18 cellular contexts compared by ENCODE assay signal in the genomic region with DNA sequence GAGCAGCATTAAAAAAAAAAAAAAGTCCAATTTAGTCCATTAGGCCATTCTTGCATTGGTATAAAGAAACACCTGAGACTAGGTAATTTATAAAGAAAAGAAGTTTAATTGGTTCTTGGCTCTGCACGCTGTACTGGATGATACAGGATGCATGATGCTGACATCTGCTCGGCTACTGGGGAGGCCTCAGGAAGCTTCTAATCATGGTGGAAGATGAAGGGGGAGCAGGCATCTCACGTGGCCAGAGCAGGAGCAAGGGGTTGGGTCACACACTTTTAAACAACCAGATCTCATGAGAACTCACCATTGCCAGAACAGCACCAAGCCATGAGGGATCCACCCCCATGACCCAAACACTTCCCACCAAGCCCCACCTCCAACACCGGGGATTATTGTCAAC.
"Had no signal": no experiment of that assay in that cellular context is flagged by ENCODE, and none has a peak within 500 bp of the region (broad histone marks: within the 10 kb centered on the region; RNA-seq: fewer than 3 reads in every experiment).

No MANE protein-coding gene starts in this region.

- H3K9me2 ChIP-seq: SK-N-SH had no signal

- ATAC-seq: Panc1, PC-3, T-cell had no signal

- H3K27ac ChIP-seq: KMS-11, RWPE1 had no signal

- H3K9me3 ChIP-seq: SK-N-SH had no signal

- DNase-seq: Kasumi-1, MM.1S, NCI-H1092 treated with DMSO at 0.1 percent for 48 hours, NCI-H1436, NCI-H1694, NCI-H187 treated with DMSO at 0.1 percent for 48 hours, NCI-H2107, NCI-H2171, NCI-H226, NCI-H446, NCI-H524 treated with DMSO at 0.1 percent for 48 hours, PC-3, SW 1271, T-cell had no signal

- H3K4me2 ChIP-seq: KMS-11, SK-N-SH had no signal

- H3K9ac ChIP-seq: KMS-11, SK-N-SH had no signal
